In the genomic region with DNA sequence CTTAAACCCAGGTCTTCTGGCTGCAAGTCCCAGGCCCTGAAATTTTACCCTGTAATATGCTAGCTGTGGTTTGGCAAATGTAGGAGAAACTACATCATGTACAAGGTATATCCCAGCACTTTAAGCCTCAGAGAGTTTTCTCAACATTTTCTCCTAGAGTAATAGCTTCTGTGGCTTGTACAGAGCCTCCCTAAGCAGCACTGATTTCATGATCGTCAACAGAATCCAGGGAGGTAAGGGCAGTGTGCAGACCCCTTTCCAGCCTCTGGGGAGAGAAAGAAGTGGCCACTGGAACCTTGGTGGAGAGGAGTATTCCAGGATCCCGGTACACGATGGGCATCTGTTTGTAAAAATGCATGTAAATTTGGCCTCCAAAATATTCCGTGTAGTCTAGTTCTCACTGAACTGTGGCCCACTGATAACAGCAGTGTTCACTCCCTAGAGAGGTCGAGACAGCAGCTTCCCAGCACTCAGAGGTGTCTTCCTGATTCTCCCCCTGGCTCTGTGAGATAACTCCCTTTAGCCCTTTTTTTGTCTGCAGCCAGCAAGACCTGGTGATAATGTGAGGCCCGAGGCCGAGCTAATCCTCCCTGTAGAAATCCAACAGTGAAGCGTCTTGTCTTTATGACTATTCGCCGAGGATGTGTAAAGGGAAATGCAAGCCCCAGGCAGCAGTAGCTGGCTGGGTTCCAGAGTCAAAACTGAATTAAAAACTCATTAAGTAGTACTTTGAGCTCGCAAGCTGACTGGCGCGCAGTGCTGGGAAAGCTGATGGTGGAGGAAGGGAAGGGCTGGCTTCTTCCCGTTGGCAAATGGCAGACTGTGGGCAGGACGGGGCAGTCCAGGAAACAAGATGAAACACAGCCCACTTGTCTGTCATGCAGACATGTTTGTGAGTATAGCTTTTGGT, we compare ENCODE assay signal across 8 cellular contexts. TPM values are rescaled to one million over a fixed set of nuclear protein-coding genes. Genes with fewer than 3 reads are reported as not detected.
A peak's percentile ranks its signal among the peaks of the same experiment; 100 is the strongest.
DNase-seq lines count a peak whose midpoint lies in the region; ATAC-seq and TF ChIP-seq lines count a peak whose summit lies in the region.

No MANE protein-coding gene starts in this region.

- DNase-seq in NCI-H1092 treated with DMSO at 0.1 percent for 48 hours (lab: John Stamatoyannopoulos, UW): peak; percentile 37
- DNase-seq in WTC11 (ENCODE audit: low spot score): peak; percentile 33
- peak; percentile 36 to 40 for DNase-seq in heart right ventricle

- POLR2A ChIA-PET in WTC11 (lab: Charles Lee): no interaction called here

- H3K9me3 ChIP-seq in heart right ventricle (no peaks in the 10 kb centered on the region), skeletal muscle tissue (ENCODE audit: control insufficient read depth in 3 of 3, low read length in 3 of 3) (no peaks in the 10 kb centered on the region)

- no peak for TF ChIP-seq CTCF in WTC11 (IDR thresholded peaks at IDR 0.05)
- no peak for TF ChIP-seq CTCF in heart right ventricle (IDR thresholded peaks at IDR 0.05)

- H3K36me3 ChIP-seq in heart right ventricle (peaks cover 0 to 6% (median 0%) of the 10 kb centered on the region in 9 donors), skeletal muscle tissue (ENCODE audit: control insufficient read depth in 3 of 3, insufficient read depth in 3 of 3, low read length in 3 of 3) (no peaks in the 10 kb centered on the region)

- CTCF ChIA-PET in WTC11 (lab: Charles Lee): interaction anchor here (1.0 to 1.4 kb wide), 3 partner anchors 13 to 47 kb away, joined by 4 read pairs; no protein-coding TSS in a partner anchor

- H3K27me3 Mint-ChIP-seq in WTC11 (ENCODE audit: low read depth): no peaks in the 10 kb centered on the region

- 35 to 45% methylated on average over 15 of the region's 15 CpGs for WGBS in heart right ventricle, 2 donors

- H3K27me3 ChIP-seq in heart right ventricle: peaks cover 0 to 6% (median 0%) of the 10 kb centered on the region in 7 donors
- no peaks in the 10 kb centered on the region for H3K27me3 ChIP-seq in skeletal muscle tissue (ENCODE audit: control insufficient read depth in 3 of 3, insufficient read depth in 3 of 3, low read length in 3 of 3)

- H3K9me3 Mint-ChIP-seq in WTC11: no peaks in the 10 kb centered on the region

- H3K4me1 ChIP-seq in heart right ventricle: peaks cover 6 to 48% (median 31%) of the 10 kb centered on the region in 9 donors
- peaks cover 4 to 11% (median 4%) of the 10 kb centered on the region in 3 donors for H3K4me1 ChIP-seq in skeletal muscle tissue (ENCODE audit: control insufficient read depth in 3 of 3, insufficient read depth in 3 of 3, low read length in 3 of 3)

- no peaks in the 10 kb centered on the region for H3K36me3 Mint-ChIP-seq in WTC11

- ATAC-seq in WTC11: peak; percentile 77
- ATAC-seq in heart right ventricle: peak; percentile 46 to 74 (median 56)
- ATAC-seq in HG02642 (IDR thresholded peaks at IDR 0.05; ENCODE audit: poor library complexity, unreplicated experiment): no peak
- no peak for ATAC-seq in GM21723 (IDR thresholded peaks at IDR 0.05; ENCODE audit: unreplicated experiment)
- no peak for ATAC-seq in activated CD4-positive, CD25-positive, alpha-beta regulatory T cell treated with anti-CD3 and anti-CD28 coated beads, Interleukin-2, amount 50 U/mL, for 24 hours
- no peak for ATAC-seq in HG03159 (IDR thresholded peaks at IDR 0.05; ENCODE audit: unreplicated experiment)

- H3K4me3 ChIP-seq in heart right ventricle (peak overlapping the region in 7 of 10 donors; percentile 8 to 28 (median 15)), skeletal muscle tissue (ENCODE audit: low read length in 3 of 3) (peak overlapping the region in 1 of 3 donors; percentile 20)

- intact Hi-C loops in heart right ventricle (cut with DNase I): no loop called here

- peak overlapping the region; percentile 45 for H3K4me3 Mint-ChIP-seq in WTC11

- H3K9ac ChIP-seq in skeletal muscle tissue (ENCODE audit: low read depth in 1 of 3, low read length in 3 of 3): no peak overlapping the region

- H3K27ac ChIP-seq in heart right ventricle (peak overlapping the region in 9 of 10 donors; percentile 3 to 72 (median 38)), skeletal muscle tissue (ENCODE audit: low read depth, low read length) (peak overlapping the region; percentile 9)

- peaks cover 66% of the 10 kb centered on the region for H3K4me1 Mint-ChIP-seq in WTC11

- peak overlapping the region; percentile 93 for H3K27ac Mint-ChIP-seq in WTC11

TF ChIP-seq in WTC11, 78 proteins besides CTCF, POLR2A, EP300 and RAD21:
- peak; percentile 87 for TF ChIP-seq PRDM15 (CRISPR knock-in tag; IDR thresholded peaks at IDR 0.05)
- no peak for TF ChIP-seq ZNF512 (CRISPR knock-in tag; IDR thresholded peaks at IDR 0.05; ENCODE audit: borderline replicate concordance)

RNA-seq across cellular contexts. Expression of gene MAP1B, which starts 59.0 kb away (rescaled TPM):
- 65.4 to 95.0 TPM (median 65.7 TPM) in 3 replicates for total RNA-seq in WTC11 (2021)
- total RNA-seq in heart right ventricle: 100 to 1,000 TPM in 5 of 10 donors, 10 to 100 TPM in 5; 61.2 to 154 (median 104) TPM
- 10 to 100 TPM; 13.1 to 36.9 TPM for polyA plus RNA-seq in heart right ventricle
- 22.4 TPM for total RNA-seq in skeletal muscle tissue

Comparison
In these comparisons a context has a peak if more than half of its experiments do, and no peak if none do; other contexts are left out.
1. ATAC-seq: peak in WTC11 (single experiment) and heart right ventricle (8 of 8); none in HG02642 (single experiment), GM21723 (single experiment), activated CD4-positive, CD25-positive, alpha-beta regulatory T cell treated with anti-CD3 and anti-CD28 coated beads, Interleukin-2, amount 50 U/mL, for 24 hours (0 of 2) and HG03159 (single experiment).
2. Peak in every context shown above with its lines, with median percentiles within 50 percentile points of each other: DNase-seq.